20 cellular contexts compared by ENCODE assay signal in genomic region chr2:216148983-216149382, GRCh38.
"Had no signal": no experiment of that assay in that cellular context is flagged by ENCODE, and none has a peak within 500 bp of the region (broad histone marks: within the 10 kb centered on the region; RNA-seq: fewer than 3 reads in every experiment).

No MANE protein-coding gene starts in this region.

- H3K4me3 Mint-ChIP-seq: activated CD4-positive, alpha-beta T cell treated with anti-CD3 and anti-CD28 coated beads for 36 hours; activated naive CD8-positive, alpha-beta T cell; dendritic cell treated with granulocyte-macrophage colony-stimulating factor and Interleukin-4, amounts not matched to agents 40 ng/mL and 50 ng/mL, for 4 days; naive thymus-derived CD4-positive, alpha-beta T cell; stimulated activated naive CD8-positive, alpha-beta T cell treated with anti-CD3 and anti-CD28 coated beads, Interleukin-15, amount 100 ng/mL, for 72 hours had no signal

- H2AFZ ChIP-seq: parathyroid adenoma had no signal

- H3K27ac Mint-ChIP-seq: dendritic cell treated with granulocyte-macrophage colony-stimulating factor and Interleukin-4, amounts not matched to agents 40 ng/mL and 50 ng/mL, for 4 days had no signal

- H3K27me3 Mint-ChIP-seq: activated CD4-positive, alpha-beta T cell treated with anti-CD3 and anti-CD28 coated beads for 36 hours; activated naive CD8-positive, alpha-beta T cell; dendritic cell treated with granulocyte-macrophage colony-stimulating factor and Interleukin-4, amounts not matched to agents 40 ng/mL and 50 ng/mL, for 4 days; naive thymus-derived CD4-positive, alpha-beta T cell; stimulated activated naive CD8-positive, alpha-beta T cell treated with anti-CD3 and anti-CD28 coated beads, Interleukin-15, amount 100 ng/mL, for 72 hours had no signal

- H3K9ac ChIP-seq: parathyroid adenoma had no signal

- H3K9me3 Mint-ChIP-seq: dendritic cell treated with granulocyte-macrophage colony-stimulating factor and Interleukin-4, amounts not matched to agents 40 ng/mL and 50 ng/mL, for 4 days; naive thymus-derived CD4-positive, alpha-beta T cell; stimulated activated naive CD8-positive, alpha-beta T cell treated with anti-CD3 and anti-CD28 coated beads, Interleukin-15, amount 100 ng/mL, for 72 hours had no signal

- DNase-seq: activated CD4-positive, alpha-beta T cell treated with anti-CD3 and anti-CD28 coated beads for 36 hours; activated CD4-positive, alpha-beta T cell treated with anti-CD3 and anti-CD28 coated beads, Interleukin-2, amount 50 U/mL, for 48 hours; activated gamma-delta T cell; effector CD8-positive, alpha-beta T cell; left cardiac atrium; mesendoderm; naive thymus-derived CD4-positive, alpha-beta T cell; sigmoid colon; stimulated activated CD4-positive, alpha-beta T cell treated with anti-CD3 and anti-CD28 coated beads, Interleukin-1b, Interleukin-23, amount 100 ng/mL, for 48 hours; stimulated activated CD8-positive, alpha-beta memory T cell treated with anti-CD3 and anti-CD28 coated beads, Interleukin-4, amount 100 ng/mL, for 48 hours; stimulated activated naive CD8-positive, alpha-beta T cell treated with anti-CD3 and anti-CD28 coated beads, Interleukin-15, amount 100 ng/mL, for 72 hours; T-helper 1 cell; transverse colon had no signal

- H3K27ac ChIP-seq: cardiac muscle cell, parathyroid adenoma, sigmoid colon, SK-N-MC, suprapubic skin, transverse colon, vagina had no signal

- ATAC-seq: left cardiac atrium; naive thymus-derived CD4-positive, alpha-beta T cell; stimulated activated naive CD8-positive, alpha-beta T cell treated with anti-CD3 and anti-CD28 coated beads, Interleukin-15, amount 100 ng/mL, for 72 hours had no signal

- H3K4me1 ChIP-seq: parathyroid adenoma, sigmoid colon, suprapubic skin, transverse colon, vagina had no signal

- H3K4me3 ChIP-seq: cardiac muscle cell, sigmoid colon, SK-N-MC, suprapubic skin, transverse colon, vagina had no signal

- H3K27me3 ChIP-seq: cardiac muscle cell, sigmoid colon, suprapubic skin, transverse colon, vagina had no signal

- H3K9me3 ChIP-seq: sigmoid colon, suprapubic skin, transverse colon, vagina had no signal
